In the genomic region with DNA sequence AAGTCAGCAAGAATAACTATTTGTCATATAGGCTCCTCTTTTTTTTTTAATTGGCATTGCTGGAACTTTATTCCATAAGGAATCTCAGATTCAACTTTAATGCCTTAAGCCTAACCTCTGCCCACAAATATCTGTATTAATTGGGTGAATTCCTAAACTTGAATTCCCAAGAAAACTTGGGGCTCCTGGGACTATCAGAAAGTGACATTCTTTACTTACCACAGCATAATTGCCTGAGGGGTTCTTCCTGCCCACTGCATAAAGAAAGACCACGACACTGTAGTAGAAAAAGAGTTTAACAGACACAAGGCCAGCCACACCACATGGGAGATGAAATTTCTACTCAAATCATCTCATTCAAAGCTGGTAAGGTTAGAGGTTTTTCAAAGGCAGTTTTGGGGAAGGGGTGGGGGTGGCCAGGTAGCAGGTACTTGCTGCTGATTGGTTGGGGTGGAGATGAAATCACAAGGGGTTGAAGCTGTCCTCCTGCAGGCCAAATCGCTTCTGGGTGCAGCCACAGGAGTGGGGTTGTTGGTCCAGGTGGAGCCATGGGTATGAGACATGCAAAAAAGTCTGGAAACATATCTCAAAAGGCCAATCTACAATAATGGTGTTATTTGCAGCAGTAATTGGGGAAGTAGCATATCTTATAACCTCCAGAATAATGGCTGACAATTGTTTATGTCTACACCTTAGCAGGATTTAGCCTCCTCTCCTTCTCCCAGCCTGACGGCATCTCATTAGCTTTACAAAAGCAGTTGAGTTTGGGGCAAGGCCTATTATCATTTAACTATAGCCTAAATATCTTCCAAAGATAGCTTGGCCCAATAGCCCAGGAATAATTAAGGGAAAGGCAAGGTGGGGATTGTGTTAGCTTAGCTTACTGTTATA, we compare ENCODE assay signal across 1 cellular context.
TF ChIP-seq lines count a peak whose summit lies in the region.

No MANE protein-coding gene starts in this region.

TF ChIP-seq in H1, 55 proteins besides CTCF, POLR2A, EP300 and RAD21:
- TF ChIP-seq GTF2F1 (IDR thresholded peaks at IDR 0.05; ENCODE audit: borderline replicate concordance, low read depth, low read length) (no peak), ZNF274 (IDR thresholded peaks at IDR 0.05; ENCODE audit: borderline replicate concordance, extremely low read depth, low read length) (no peak), SIRT6 (IDR thresholded peaks at IDR 0.05; ENCODE audit: low read length) (no peak), HDAC2 (IDR thresholded peaks at IDR 0.05; ENCODE audit: borderline replicate concordance in 1 of 2, low read depth in 2 of 2, low read length in 2 of 2) (no peak), HDAC6 (IDR thresholded peaks at IDR 0.05; ENCODE audit: low read depth, low read length) (no peak), TAF1 (IDR thresholded peaks at IDR 0.05; ENCODE audit: low read depth, low read length) (no peak), JUND (IDR thresholded peaks at IDR 0.05; ENCODE audit: low read length) (no peak), GABPA (IDR thresholded peaks at IDR 0.05; ENCODE audit: borderline replicate concordance, insufficient read depth, low read length) (no peak), SUZ12 (IDR thresholded peaks at IDR 0.05; ENCODE audit: low read length) (no peak), EGR1 (IDR thresholded peaks at IDR 0.05; ENCODE audit: borderline replicate concordance, low read depth, low read length) (no peak), RFX5 (IDR thresholded peaks at IDR 0.05; ENCODE audit: borderline replicate concordance, low read depth, low read length) (no peak), TEAD4 (IDR thresholded peaks at IDR 0.05; ENCODE audit: low read depth, low read length) (no peak), TAF7 (optimal IDR thresholded peaks at IDR 0.05; ENCODE audit: borderline replicate concordance, low read depth, low read length) (no peak)
- TF ChIP-seq, protein P1, sequence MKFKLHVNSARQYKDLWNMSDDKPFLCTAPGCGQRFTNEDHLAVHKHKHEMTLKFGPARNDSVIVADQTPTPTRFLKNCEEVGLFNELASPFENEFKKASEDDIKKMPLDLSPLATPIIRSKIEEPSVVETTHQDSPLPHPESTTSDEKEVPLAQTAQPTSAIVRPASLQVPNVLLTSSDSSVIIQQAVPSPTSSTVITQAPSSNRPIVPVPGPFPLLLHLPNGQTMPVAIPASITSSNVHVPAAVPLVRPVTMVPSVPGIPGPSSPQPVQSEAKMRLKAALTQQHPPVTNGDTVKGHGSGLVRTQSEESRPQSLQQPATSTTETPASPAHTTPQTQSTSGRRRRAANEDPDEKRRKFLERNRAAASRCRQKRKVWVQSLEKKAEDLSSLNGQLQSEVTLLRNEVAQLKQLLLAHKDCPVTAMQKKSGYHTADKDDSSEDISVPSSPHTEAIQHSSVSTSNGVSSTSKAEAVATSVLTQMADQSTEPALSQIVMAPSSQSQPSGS (IDR thresholded peaks at IDR 0.05; ENCODE audit: low read length), result no peak
- TF ChIP-seq, protein P2, sequence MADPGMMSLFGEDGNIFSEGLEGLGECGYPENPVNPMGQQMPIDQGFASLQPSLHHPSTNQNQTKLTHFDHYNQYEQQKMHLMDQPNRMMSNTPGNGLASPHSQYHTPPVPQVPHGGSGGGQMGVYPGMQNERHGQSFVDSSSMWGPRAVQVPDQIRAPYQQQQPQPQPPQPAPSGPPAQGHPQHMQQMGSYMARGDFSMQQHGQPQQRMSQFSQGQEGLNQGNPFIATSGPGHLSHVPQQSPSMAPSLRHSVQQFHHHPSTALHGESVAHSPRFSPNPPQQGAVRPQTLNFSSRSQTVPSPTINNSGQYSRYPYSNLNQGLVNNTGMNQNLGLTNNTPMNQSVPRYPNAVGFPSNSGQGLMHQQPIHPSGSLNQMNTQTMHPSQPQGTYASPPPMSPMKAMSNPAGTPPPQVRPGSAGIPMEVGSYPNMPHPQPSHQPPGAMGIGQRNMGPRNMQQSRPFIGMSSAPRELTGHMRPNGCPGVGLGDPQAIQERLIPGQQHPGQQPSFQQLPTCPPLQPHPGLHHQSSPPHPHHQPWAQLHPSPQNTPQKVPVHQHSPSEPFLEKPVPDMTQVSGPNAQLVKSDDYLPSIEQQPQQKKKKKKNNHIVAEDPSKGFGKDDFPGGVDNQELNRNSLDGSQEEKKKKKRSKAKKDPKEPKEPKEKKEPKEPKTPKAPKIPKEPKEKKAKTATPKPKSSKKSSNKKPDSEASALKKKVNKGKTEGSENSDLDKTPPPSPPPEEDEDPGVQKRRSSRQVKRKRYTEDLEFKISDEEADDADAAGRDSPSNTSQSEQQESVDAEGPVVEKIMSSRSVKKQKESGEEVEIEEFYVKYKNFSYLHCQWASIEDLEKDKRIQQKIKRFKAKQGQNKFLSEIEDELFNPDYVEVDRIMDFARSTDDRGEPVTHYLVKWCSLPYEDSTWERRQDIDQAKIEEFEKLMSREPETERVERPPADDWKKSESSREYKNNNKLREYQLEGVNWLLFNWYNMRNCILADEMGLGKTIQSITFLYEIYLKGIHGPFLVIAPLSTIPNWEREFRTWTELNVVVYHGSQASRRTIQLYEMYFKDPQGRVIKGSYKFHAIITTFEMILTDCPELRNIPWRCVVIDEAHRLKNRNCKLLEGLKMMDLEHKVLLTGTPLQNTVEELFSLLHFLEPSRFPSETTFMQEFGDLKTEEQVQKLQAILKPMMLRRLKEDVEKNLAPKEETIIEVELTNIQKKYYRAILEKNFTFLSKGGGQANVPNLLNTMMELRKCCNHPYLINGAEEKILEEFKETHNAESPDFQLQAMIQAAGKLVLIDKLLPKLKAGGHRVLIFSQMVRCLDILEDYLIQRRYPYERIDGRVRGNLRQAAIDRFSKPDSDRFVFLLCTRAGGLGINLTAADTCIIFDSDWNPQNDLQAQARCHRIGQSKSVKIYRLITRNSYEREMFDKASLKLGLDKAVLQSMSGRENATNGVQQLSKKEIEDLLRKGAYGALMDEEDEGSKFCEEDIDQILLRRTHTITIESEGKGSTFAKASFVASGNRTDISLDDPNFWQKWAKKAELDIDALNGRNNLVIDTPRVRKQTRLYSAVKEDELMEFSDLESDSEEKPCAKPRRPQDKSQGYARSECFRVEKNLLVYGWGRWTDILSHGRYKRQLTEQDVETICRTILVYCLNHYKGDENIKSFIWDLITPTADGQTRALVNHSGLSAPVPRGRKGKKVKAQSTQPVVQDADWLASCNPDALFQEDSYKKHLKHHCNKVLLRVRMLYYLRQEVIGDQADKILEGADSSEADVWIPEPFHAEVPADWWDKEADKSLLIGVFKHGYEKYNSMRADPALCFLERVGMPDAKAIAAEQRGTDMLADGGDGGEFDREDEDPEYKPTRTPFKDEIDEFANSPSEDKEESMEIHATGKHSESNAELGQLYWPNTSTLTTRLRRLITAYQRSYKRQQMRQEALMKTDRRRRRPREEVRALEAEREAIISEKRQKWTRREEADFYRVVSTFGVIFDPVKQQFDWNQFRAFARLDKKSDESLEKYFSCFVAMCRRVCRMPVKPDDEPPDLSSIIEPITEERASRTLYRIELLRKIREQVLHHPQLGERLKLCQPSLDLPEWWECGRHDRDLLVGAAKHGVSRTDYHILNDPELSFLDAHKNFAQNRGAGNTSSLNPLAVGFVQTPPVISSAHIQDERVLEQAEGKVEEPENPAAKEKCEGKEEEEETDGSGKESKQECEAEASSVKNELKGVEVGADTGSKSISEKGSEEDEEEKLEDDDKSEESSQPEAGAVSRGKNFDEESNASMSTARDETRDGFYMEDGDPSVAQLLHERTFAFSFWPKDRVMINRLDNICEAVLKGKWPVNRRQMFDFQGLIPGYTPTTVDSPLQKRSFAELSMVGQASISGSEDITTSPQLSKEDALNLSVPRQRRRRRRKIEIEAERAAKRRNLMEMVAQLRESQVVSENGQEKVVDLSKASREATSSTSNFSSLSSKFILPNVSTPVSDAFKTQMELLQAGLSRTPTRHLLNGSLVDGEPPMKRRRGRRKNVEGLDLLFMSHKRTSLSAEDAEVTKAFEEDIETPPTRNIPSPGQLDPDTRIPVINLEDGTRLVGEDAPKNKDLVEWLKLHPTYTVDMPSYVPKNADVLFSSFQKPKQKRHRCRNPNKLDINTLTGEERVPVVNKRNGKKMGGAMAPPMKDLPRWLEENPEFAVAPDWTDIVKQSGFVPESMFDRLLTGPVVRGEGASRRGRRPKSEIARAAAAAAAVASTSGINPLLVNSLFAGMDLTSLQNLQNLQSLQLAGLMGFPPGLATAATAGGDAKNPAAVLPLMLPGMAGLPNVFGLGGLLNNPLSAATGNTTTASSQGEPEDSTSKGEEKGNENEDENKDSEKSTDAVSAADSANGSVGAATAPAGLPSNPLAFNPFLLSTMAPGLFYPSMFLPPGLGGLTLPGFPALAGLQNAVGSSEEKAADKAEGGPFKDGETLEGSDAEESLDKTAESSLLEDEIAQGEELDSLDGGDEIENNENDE (IDR thresholded peaks at IDR 0.05; ENCODE audit: insufficient replicate concordance, low read length), result no peak
